ENCODE assay signal across 7 cellular contexts in the genomic region with DNA sequence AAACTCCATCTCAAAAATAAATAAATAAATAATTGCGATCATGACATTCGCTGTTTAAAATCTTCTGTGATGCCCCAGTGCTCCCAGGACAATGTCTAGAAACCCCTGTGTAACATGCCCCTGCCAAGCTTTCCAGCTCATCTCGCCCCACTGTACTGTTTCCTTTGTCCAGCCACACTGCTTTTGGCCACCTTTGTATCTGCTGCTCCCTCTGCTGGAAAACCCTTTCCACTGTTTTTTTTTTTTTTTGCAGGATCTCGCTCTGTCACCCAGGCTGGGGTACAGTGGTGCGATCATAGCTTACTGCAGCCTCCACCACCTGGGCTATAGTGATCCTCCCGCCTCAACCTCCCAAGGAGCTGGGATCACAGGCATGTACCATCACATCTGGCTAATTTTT.
DNase-seq lines count a peak whose midpoint lies in the region; ATAC-seq and TF ChIP-seq lines count a peak whose summit lies in the region.
"Had no signal": no experiment of that assay in that cellular context is flagged by ENCODE, and none has a peak within 500 bp of the region (broad histone marks: within the 10 kb centered on the region; RNA-seq: fewer than 3 reads in every experiment).

No MANE protein-coding gene starts in this region.

- H3K27ac ChIP-seq in effector memory CD4-positive, alpha-beta T cell (ENCODE audit: insufficient read depth, low read length, poor library complexity, severe bottlenecking) = no peak overlapping the region

- no peaks in the 10 kb centered on the region for H3K27me3 ChIP-seq in effector memory CD4-positive, alpha-beta T cell (replicated peaks; ENCODE audit: control insufficient read depth, insufficient read depth, low read length, poor library complexity, severe bottlenecking)

- H3K4me1 ChIP-seq in effector memory CD4-positive, alpha-beta T cell (ENCODE audit: control insufficient read depth, insufficient read depth, low read length, poor library complexity, severe bottlenecking) = peaks cover 17% of the 10 kb centered on the region

- no peaks in the 10 kb centered on the region for H3K9me3 ChIP-seq in effector memory CD4-positive, alpha-beta T cell (ENCODE audit: control insufficient read depth, low read length)

- H3K4me3 ChIP-seq in effector memory CD4-positive, alpha-beta T cell (ENCODE audit: insufficient read depth, low read depth, low read length, poor library complexity, severe bottlenecking) = no peak overlapping the region

- ATAC-seq in SK-N-SH treated with all-trans-retinoic acid at 6 μM for 48 hours = peak; percentile 81

- H3K36me3 ChIP-seq in effector memory CD4-positive, alpha-beta T cell (ENCODE audit: control insufficient read depth, insufficient read depth, low read length) = peaks cover 4% of the 10 kb centered on the region

- peak; percentile 53 for DNase-seq in ELF-1 (ENCODE audit: low read depth, low spot score)
- peak; percentile 38 for DNase-seq in left kidney (ENCODE audit: low read depth, low spot score)
- DNase-seq in kidney glomerular epithelial cell (lab: John Stamatoyannopoulos, UW) = no peak
- no peak for DNase-seq in effector memory CD4-positive, alpha-beta T cell
- no peak for DNase-seq in activated naive CD4-positive, alpha-beta T cell treated with Interleukin-2 at 50 U/mL for 16 hours
- DNase-seq: activated T-cell treated with anti-CD3 and anti-CD28 coated beads, Interleukin-2, amount 50 U/mL, for 48 hours had no signal

TF ChIP-seq in SK-N-SH treated with all-trans-retinoic acid at 6 μM for 48 hours, 23 proteins besides CTCF, POLR2A, EP300 and RAD21:
- TF ChIP-seq CSDC2 (CRISPR knock-in tag; IDR thresholded peaks at IDR 0.05) (no peak), ISL1 (CRISPR knock-in tag; IDR thresholded peaks at IDR 0.05) (no peak), ZNF8 (CRISPR knock-in tag; IDR thresholded peaks at IDR 0.05) (no peak), ZNF70 (CRISPR knock-in tag; IDR thresholded peaks at IDR 0.05) (no peak), TCF4 (CRISPR knock-in tag; IDR thresholded peaks at IDR 0.05; ENCODE audit: borderline replicate concordance) (no peak), RARB (CRISPR knock-in tag; IDR thresholded peaks at IDR 0.05) (no peak), ESRRG (CRISPR knock-in tag; IDR thresholded peaks at IDR 0.05) (no peak)
- TF ChIP-seq, protein P1, sequence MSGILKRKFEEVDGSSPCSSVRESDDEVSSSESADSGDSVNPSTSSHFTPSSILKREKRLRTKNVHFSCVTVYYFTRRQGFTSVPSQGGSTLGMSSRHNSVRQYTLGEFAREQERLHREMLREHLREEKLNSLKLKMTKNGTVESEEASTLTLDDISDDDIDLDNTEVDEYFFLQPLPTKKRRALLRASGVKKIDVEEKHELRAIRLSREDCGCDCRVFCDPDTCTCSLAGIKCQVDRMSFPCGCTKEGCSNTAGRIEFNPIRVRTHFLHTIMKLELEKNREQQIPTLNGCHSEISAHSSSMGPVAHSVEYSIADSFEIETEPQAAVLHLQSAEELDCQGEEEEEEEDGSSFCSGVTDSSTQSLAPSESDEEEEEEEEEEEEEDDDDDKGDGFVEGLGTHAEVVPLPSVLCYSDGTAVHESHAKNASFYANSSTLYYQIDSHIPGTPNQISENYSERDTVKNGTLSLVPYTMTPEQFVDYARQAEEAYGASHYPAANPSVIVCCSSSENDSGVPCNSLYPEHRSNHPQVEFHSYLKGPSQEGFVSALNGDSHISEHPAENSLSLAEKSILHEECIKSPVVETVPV (CRISPR knock-in tag; IDR thresholded peaks at IDR 0.05) = no peak
- TF ChIP-seq, protein P2, sequence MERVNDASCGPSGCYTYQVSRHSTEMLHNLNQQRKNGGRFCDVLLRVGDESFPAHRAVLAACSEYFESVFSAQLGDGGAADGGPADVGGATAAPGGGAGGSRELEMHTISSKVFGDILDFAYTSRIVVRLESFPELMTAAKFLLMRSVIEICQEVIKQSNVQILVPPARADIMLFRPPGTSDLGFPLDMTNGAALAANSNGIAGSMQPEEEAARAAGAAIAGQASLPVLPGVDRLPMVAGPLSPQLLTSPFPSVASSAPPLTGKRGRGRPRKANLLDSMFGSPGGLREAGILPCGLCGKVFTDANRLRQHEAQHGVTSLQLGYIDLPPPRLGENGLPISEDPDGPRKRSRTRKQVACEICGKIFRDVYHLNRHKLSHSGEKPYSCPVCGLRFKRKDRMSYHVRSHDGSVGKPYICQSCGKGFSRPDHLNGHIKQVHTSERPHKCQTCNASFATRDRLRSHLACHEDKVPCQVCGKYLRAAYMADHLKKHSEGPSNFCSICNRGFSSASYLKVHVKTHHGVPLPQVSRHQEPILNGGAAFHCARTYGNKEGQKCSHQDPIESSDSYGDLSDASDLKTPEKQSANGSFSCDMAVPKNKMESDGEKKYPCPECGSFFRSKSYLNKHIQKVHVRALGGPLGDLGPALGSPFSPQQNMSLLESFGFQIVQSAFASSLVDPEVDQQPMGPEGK (CRISPR knock-in tag; IDR thresholded peaks at IDR 0.05; ENCODE audit: borderline replicate concordance) = no peak

Comparison
In these comparisons a context has a peak if more than half of its experiments do, and no peak if none do; other contexts are left out.
1. DNase-seq: peak in ELF-1 (single experiment) and left kidney (single experiment); none in kidney glomerular epithelial cell (single experiment), effector memory CD4-positive, alpha-beta T cell (0 of 3) and activated naive CD4-positive, alpha-beta T cell treated with Interleukin-2 at 50 U/mL for 16 hours (single experiment).